Comparison of ENCODE assay signal across 15 cellular contexts in genomic region chr12:122394626-122395194, GRCh38. TPM values are rescaled to one million over a fixed set of nuclear protein-coding genes. Genes with fewer than 3 reads are reported as not detected.
DNase-seq lines count a peak whose midpoint lies in the region; ATAC-seq and TF ChIP-seq lines count a peak whose summit lies in the region.
"Had no signal": no experiment of that assay in that cellular context is flagged by ENCODE, and none has a peak within 500 bp of the region (broad histone marks: within the 10 kb centered on the region; RNA-seq: fewer than 3 reads in every experiment).

No MANE protein-coding gene starts in this region.

- H3K27me3 ChIP-seq in tibial artery: no peaks in the 10 kb centered on the region
- H3K27me3 ChIP-seq: Peyer's patch had no signal

- TF ChIP-seq CTCF in tibial artery (IDR thresholded peaks at IDR 0.05): no peak

- peaks cover 19% of the 10 kb centered on the region for H3K36me3 Mint-ChIP-seq in activated T-cell treated with anti-CD3 and anti-CD28 coated beads, Interleukin-2, amount 50 U/mL, for 24 hours (ENCODE audit: low read depth)

- intact Hi-C loops in tibial artery (cut with DNase I; ENCODE audit: low total_unique reads): no loop called here

- no peaks in the 10 kb centered on the region for H3K27me3 Mint-ChIP-seq in activated T-cell treated with anti-CD3 and anti-CD28 coated beads, Interleukin-2, amount 50 U/mL, for 24 hours
- H3K27me3 Mint-ChIP-seq: activated CD8-positive, alpha-beta memory T cell treated with anti-CD3 and anti-CD28 coated beads, Interleukin-2, amount 10 ng/mL, durations not matched to agents 7 days and 5 days had no signal

- peaks cover 39% of the 10 kb centered on the region for H3K4me1 Mint-ChIP-seq in activated T-cell treated with anti-CD3 and anti-CD28 coated beads, Interleukin-2, amount 50 U/mL, for 24 hours (ENCODE audit: low read depth)

- H3K9me3 Mint-ChIP-seq in activated T-cell treated with anti-CD3 and anti-CD28 coated beads, Interleukin-2, amount 50 U/mL, for 24 hours: no peaks in the 10 kb centered on the region

- H3K4me1 ChIP-seq in mesodermal cell (ENCODE audit: control insufficient read depth, insufficient read depth, low read length, poor library complexity, severe bottlenecking) (peaks cover 7% of the 10 kb centered on the region), tibial artery (peaks cover 0 to 47% (median 14%) of the 10 kb centered on the region in 4 donors)

- no peak for ATAC-seq in GM18502 (IDR thresholded peaks at IDR 0.05; ENCODE audit: poor library complexity, unreplicated experiment)
- ATAC-seq in GM21619 (IDR thresholded peaks at IDR 0.05; ENCODE audit: unreplicated experiment): no peak
- ATAC-seq: activated CD8-positive, alpha-beta memory T cell treated with anti-CD3 and anti-CD28 coated beads, Interleukin-2, amount 10 ng/mL, durations not matched to agents 7 days and 5 days had no signal

- H3K4me3 Mint-ChIP-seq in activated T-cell treated with anti-CD3 and anti-CD28 coated beads, Interleukin-2, amount 50 U/mL, for 24 hours: no peak overlapping the region
- H3K4me3 Mint-ChIP-seq: activated CD8-positive, alpha-beta memory T cell treated with anti-CD3 and anti-CD28 coated beads, Interleukin-2, amount 10 ng/mL, durations not matched to agents 7 days and 5 days had no signal

- H3K27ac ChIP-seq in epithelial cell of prostate (peak overlapping the region; percentile 38), mesodermal cell (ENCODE audit: low read depth, low read length, severe bottlenecking) (peak overlapping the region; percentile 24), tibial artery (peak overlapping the region; percentile 47 to 81)
- H3K27ac ChIP-seq: Peyer's patch had no signal

- H3K36me3 ChIP-seq in mesodermal cell (ENCODE audit: control insufficient read depth, insufficient read depth, low read length): peaks cover 9% of the 10 kb centered on the region
- H3K36me3 ChIP-seq in tibial artery: no peaks in the 10 kb centered on the region
- H3K36me3 ChIP-seq: Peyer's patch, thoracic aorta had no signal

- WGBS in mesodermal cell (ENCODE audit: insufficient coverage in 2 of 2), 2 experiments: 94 to 95% methylated on average over 8 to 10 of the region's 15 CpGs

- H3K9me3 ChIP-seq in mesodermal cell (ENCODE audit: control insufficient read depth, low read length) (no peaks in the 10 kb centered on the region), tibial artery (no peaks in the 10 kb centered on the region)
- H3K9me3 ChIP-seq: Peyer's patch, thoracic aorta had no signal

- H3K4me3 ChIP-seq in mesodermal cell (ENCODE audit: extremely low read depth, insufficient read depth, low read length, poor library complexity, severe bottlenecking) (no peak overlapping the region), tibial artery (no peak overlapping the region)
- H3K4me3 ChIP-seq: Peyer's patch, thoracic aorta had no signal

- DNase-seq in activated T-cell treated with anti-CD3 and anti-CD28 coated beads, Interleukin-2, amount 50 U/mL, for 24 hours: no peak
- no peak for DNase-seq in activated T-cell treated with anti-CD3 and anti-CD28 coated beads, Interleukin-2, amount 50 U/mL, for 1 hour
- DNase-seq in epithelial cell of prostate (ENCODE audit: low read depth, low spot score) (no peak), tibial artery (peak; percentile 35 to 64), C1 segment of cervical spinal cord (lab: John Stamatoyannopoulos, UW) (no peak)
- DNase-seq: activated CD8-positive, alpha-beta memory T cell treated with anti-CD3 and anti-CD28 coated beads, Interleukin-2, amount 10 ng/mL, durations not matched to agents 7 days and 5 days; amygdala; effector CD4-positive, alpha-beta T cell; NCI-H1092; NCI-H510A treated with DMSO at 0.1 percent for 48 hours; Peyer's patch had no signal

- peak overlapping the region; percentile 35 for H3K27ac Mint-ChIP-seq in activated T-cell treated with anti-CD3 and anti-CD28 coated beads, Interleukin-2, amount 50 U/mL, for 24 hours
- H3K27ac Mint-ChIP-seq: activated CD8-positive, alpha-beta memory T cell treated with anti-CD3 and anti-CD28 coated beads, Interleukin-2, amount 10 ng/mL, durations not matched to agents 7 days and 5 days had no signal

RNA-seq across cellular contexts. Expression of gene CLIP1, which starts 27.8 kb away (rescaled TPM):
- polyA plus RNA-seq in mesodermal cell (2013, experiment 1 of 2): 30.2 TPM
- polyA plus RNA-seq in mesodermal cell (2013, experiment 2 of 2): 30.7 TPM

Comparison
In these comparisons a context has a peak if more than half of its experiments do, and no peak if none do; other contexts are left out.
1. DNase-seq: peak in tibial artery (2 of 2); none in activated T-cell treated with anti-CD3 and anti-CD28 coated beads, Interleukin-2, amount 50 U/mL, for 24 hours (single experiment), activated T-cell treated with anti-CD3 and anti-CD28 coated beads, Interleukin-2, amount 50 U/mL, for 1 hour (single experiment), epithelial cell of prostate (single experiment) and C1 segment of cervical spinal cord (0 of 14).
2. Peak in every context shown above with its lines, with median percentiles within 50 percentile points of each other: H3K27ac ChIP-seq.